Comparison of ENCODE assay signal across 1 cellular context in the genomic region with DNA sequence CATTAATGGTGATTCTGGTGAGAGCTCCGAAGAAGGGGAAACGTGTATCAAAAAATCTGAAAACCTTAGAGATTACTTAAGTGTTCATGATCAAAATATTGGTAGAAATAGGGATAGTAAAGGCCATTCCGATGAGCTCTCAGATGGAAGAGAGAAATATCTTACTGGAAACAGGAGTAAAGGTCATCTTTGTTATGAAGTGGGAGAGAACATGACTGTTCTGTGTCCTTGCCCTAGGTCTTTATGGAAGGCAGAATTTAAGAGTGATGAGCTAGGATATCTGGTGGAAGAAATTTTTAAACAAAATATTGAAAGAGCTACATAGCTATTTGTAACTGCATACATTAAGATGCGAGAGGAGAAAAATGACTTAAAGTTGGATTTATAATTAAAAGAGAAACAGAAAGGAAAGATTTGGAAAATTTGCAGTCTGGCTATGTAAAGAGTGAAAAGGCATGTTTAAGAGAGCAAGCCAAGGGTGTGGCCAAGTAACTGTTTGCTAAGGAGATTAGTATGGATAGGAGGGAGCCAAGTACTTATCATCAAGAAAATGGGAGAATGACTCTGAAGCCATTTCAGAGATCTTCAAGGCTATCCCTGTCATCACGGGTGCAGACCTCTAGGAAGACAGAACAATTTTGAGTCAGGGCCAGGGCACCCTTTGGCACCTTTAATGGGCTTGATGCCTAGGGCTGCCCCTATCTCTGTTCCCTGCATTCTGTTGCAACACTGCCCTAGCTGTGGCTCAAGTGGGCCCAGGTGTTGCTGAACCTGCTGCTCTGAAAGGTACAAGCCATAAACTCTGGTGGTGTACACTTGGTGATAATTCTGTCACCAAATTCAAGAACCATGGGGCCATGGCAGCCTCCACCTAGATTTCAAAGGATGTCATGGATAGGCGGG.
TF ChIP-seq lines count a peak whose summit lies in the region.

No MANE protein-coding gene starts in this region.

TF ChIP-seq in HepG2, 621 proteins besides CTCF, POLR2A, EP300 and RAD21 (continued from another document):
- peak; percentile 73; the same call in 1 of the 2 replicates for TF ChIP-seq PPARG (CRISPR knock-in tag; conservative IDR thresholded peaks at IDR 0.05)
